ENCODE assay signal across 17 cellular contexts in the genomic region with DNA sequence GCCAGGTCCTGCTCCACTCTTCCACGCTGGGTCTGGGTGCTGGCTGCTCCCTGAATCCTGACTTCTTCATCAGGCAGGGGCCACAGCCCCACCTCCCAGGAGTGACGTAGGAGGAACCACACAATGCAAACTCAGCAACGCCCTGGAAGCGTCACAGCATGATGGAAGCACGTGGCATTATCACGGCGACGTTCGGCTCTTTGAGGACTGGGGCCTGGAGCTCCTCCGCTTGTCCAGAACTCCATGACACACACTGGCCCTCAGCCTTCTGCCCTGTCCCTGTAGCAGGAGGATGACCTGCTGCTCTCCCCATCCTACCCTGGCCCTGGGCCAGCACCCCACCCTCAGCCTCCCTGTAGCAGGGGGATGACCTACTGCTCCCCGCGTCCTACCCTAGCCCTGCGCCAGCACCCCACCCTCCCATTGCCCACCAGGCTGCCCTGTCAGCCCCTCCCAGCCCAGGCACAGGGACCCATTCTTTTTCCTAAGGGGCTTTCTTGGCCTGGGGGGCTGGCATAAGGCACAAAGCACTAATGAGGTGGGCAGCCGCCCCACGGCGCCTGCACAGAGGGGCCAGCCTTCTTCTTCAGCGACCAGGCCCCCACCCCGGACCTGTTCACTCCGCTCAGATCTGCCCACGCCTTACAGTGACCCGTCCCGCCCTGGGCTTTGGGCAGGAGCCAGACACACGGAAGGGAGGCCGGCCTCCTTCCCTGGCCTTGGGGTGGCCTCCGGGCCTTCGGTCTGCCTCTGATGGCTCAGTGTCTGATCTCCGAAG.
A peak's percentile ranks its signal among the peaks of the same experiment; 100 is the strongest.
DNase-seq lines count a peak whose midpoint lies in the region; TF ChIP-seq lines count a peak whose summit lies in the region.
"Had no signal": no experiment of that assay in that cellular context is flagged by ENCODE, and none has a peak within 500 bp of the region (broad histone marks: within the 10 kb centered on the region; RNA-seq: fewer than 3 reads in every experiment).

No MANE protein-coding gene starts in this region.

- peak overlapping the region; percentile 99 for H2BK120ac ChIP-seq in neuronal stem cell (ENCODE audit: low read depth, low read length)

- TF ChIP-seq POLR2A in tibial nerve (IDR thresholded peaks at IDR 0.05) = no peak

- peak overlapping the region; percentile 62 for H4K91ac ChIP-seq in neuronal stem cell (ENCODE audit: low read depth, low read length, poor library complexity)

- peak overlapping the region; percentile 73 for H2BK5ac ChIP-seq in neuronal stem cell (ENCODE audit: low read length)

- H3K4me3 ChIP-seq in esophagus (ENCODE audit: low read depth in 1 of 2, low read length in 2 of 2) (no peak overlapping the region), neuronal stem cell (ENCODE audit: low read length in 2 of 2) (no peak overlapping the region), tibial nerve (no peak overlapping the region)

- TF ChIP-seq CTCF in tibial nerve (IDR thresholded peaks at IDR 0.05) = no peak

- H2BK12ac ChIP-seq in neuronal stem cell (ENCODE audit: low read length) = peak overlapping the region; percentile 98

- H3K9me3 ChIP-seq in esophagus (ENCODE audit: control insufficient read depth in 2 of 2, insufficient read depth in 1 of 2, low read depth in 1 of 2, low read length in 1 of 2) (no peaks in the 10 kb centered on the region), neuronal stem cell (replicated peaks in 1 of 2; ENCODE audit: control insufficient read depth in 2 of 2, insufficient read depth in 1 of 2, low read depth in 1 of 2, low read length in 2 of 2) (peaks cover 0 to under 1% of the 10 kb centered on the region in 2 donors), tibial nerve (no peaks in the 10 kb centered on the region)

- H3K4ac ChIP-seq in neuronal stem cell (ENCODE audit: low read length) = peak overlapping the region; percentile 96

- H3K23ac ChIP-seq in neuronal stem cell (ENCODE audit: low read depth, low read length, poor library complexity) = peak overlapping the region; percentile 59

- no peak overlapping the region for H3K4me2 ChIP-seq in neuronal stem cell (ENCODE audit: insufficient read depth, low read length, poor library complexity, severe bottlenecking)

- H3K36me3 ChIP-seq in esophagus (ENCODE audit: control insufficient read depth in 2 of 2, insufficient read depth in 2 of 2, low read length in 1 of 2) (no peaks in the 10 kb centered on the region), neuronal stem cell (replicated peaks in 1 of 2; ENCODE audit: control insufficient read depth in 2 of 2, insufficient read depth in 2 of 2, low read length in 2 of 2) (no peaks in the 10 kb centered on the region), tibial nerve (no peaks in the 10 kb centered on the region)

- TF ChIP-seq EP300 in tibial nerve (IDR thresholded peaks at IDR 0.05) = no peak

- no peaks in the 10 kb centered on the region for H3K79me1 ChIP-seq in neuronal stem cell (ENCODE audit: low read depth, low read length)

- H2BK15ac ChIP-seq in neuronal stem cell (ENCODE audit: low read length) = peak overlapping the region; percentile 76

- WGBS in esophagus, 2 donors = 88 to 89% methylated on average over 27 of the region's 27 CpGs
- WGBS in neuronal stem cell (ENCODE audit: extremely low coverage in 2 of 2, insufficient read length in 2 of 2, insufficient replicate concordance in 1 of 2), 2 donors = no CpG with 5 or more reads among the region's 27 CpGs
- whole genome bisulfite sequencing in tibial nerve, 2 donors = 57 to 66% methylated on average over 19 to 20 of the region's 27 CpGs

- H3K4me1 ChIP-seq in esophagus (ENCODE audit: control insufficient read depth in 2 of 2, insufficient read depth in 2 of 2, low read length in 1 of 2) (peaks cover 5 to 6% of the 10 kb centered on the region in 2 donors), neuronal stem cell (ENCODE audit: control insufficient read depth in 2 of 2, insufficient read depth in 1 of 2, low read depth in 1 of 2, low read length in 2 of 2) (peaks cover 7 to 38% of the 10 kb centered on the region in 2 donors), tibial nerve (peaks cover 0 to 93% (median 56%) of the 10 kb centered on the region in 4 donors)

- H3K18ac ChIP-seq in neuronal stem cell (ENCODE audit: low read length) = peak overlapping the region; percentile 94

- H4K8ac ChIP-seq in neuronal stem cell (ENCODE audit: low read depth, low read length) = no peak overlapping the region

- peak overlapping the region; percentile 99 for H2AK5ac ChIP-seq in neuronal stem cell (ENCODE audit: low read depth, low read length)

- H3K9ac ChIP-seq in neuronal stem cell (ENCODE audit: low read depth, low read length, poor library complexity) = peak overlapping the region; percentile 30

- H3K27ac ChIP-seq in esophagus (ENCODE audit: low read depth in 2 of 2, low read length in 1 of 2) (peak overlapping the region; percentile 36 to 44), neuronal stem cell (replicated peaks; ENCODE audit: low read length) (no peak overlapping the region), tibial nerve (peak overlapping the region; percentile 78 to 95 (median 86))
- H3K27ac ChIP-seq: 22Rv1, C4-2B had no signal

- no peaks in the 10 kb centered on the region for H3K27me3 ChIP-seq in esophagus (ENCODE audit: control insufficient read depth in 1 of 2, insufficient read depth in 2 of 2, low read length in 2 of 2)
- no peaks in the 10 kb centered on the region for H3K27me3 ChIP-seq in neuronal stem cell (ENCODE audit: control insufficient read depth in 3 of 3, insufficient read depth in 3 of 3, low read depth in 1 of 3, low read length in 3 of 3)
- no peaks in the 10 kb centered on the region for H3K27me3 ChIP-seq in tibial nerve

- DNase-seq in activated effector memory CD4-positive, alpha-beta T cell treated with anti-CD3 and anti-CD28 coated beads, Interleukin-2, amount 50 U/mL, for 16 hours = peak; percentile 50
- DNase-seq in activated effector memory CD4-positive, alpha-beta T cell treated with Interleukin-2 at 50 U/mL for 16 hours = no peak
- DNase-seq in neuronal stem cell (ENCODE audit: low spot score) (no peak), tibial nerve (ENCODE audit: low spot score in 2 of 2) (no peak), NCI-H1105 treated with DMSO at 0.1 percent for 48 hours (lab: John Stamatoyannopoulos, UW) (no peak)
- DNase-seq in stimulated activated naive CD4-positive, alpha-beta T cell treated with Interleukin-2 at 50 U/mL for 16 hours (lab: John Stamatoyannopoulos, UW) = no peak
- no peak for DNase-seq in effector CD4-positive, alpha-beta T cell
- DNase-seq: activated CD8-positive, alpha-beta T cell treated with anti-CD3 and anti-CD28 coated beads, Interleukin-2, amount 10 ng/mL, durations not matched to agents 7 days and 5 days; activated T-cell treated with anti-CD3 and anti-CD28 coated beads, Interleukin-2, amount 50 U/mL, for 72 hours; cerebellar nuclear complex; DMS53; foreskin melanocyte; natural killer cell; NCI-H2081 treated with DMSO at 0.1 percent for 48 hours had no signal

- H3K14ac ChIP-seq in neuronal stem cell (ENCODE audit: low read length) = peak overlapping the region; percentile 25

- no peak overlapping the region for H2AFZ ChIP-seq in neuronal stem cell (ENCODE audit: low read length)
